Comparison of ENCODE assay signal across 9 cellular contexts in genomic region chr9:128159073-128159783, GRCh38. TPM values are rescaled to one million over a fixed set of nuclear protein-coding genes. Genes with fewer than 3 reads are reported as not detected.
DNase-seq lines count a peak whose midpoint lies in the region; ATAC-seq, FAIRE-seq and TF ChIP-seq lines count a peak whose summit lies in the region.
"Had no signal": no experiment of that assay in that cellular context is flagged by ENCODE, and none has a peak within 500 bp of the region (broad histone marks: within the 10 kb centered on the region; RNA-seq: fewer than 3 reads in every experiment).

No MANE protein-coding gene starts in this region.

- H3K27me3 ChIP-seq in DOHH2 (ENCODE audit: control insufficient read depth, low read length) (no peaks in the 10 kb centered on the region), H1 (replicated peaks in 1 of 4; ENCODE audit: control insufficient read depth in 3 of 4, extremely low read depth in 1 of 4, insufficient read depth in 3 of 4, low read length in 3 of 4) (no peaks in the 10 kb centered on the region; a peak in 1 of 7 replicates)

- TF ChIP-seq POLR2A in H1 (IDR thresholded peaks at IDR 0.05; ENCODE audit: control extremely low read depth in 1 of 2, low read depth in 2 of 2, low read length in 2 of 2): no peak

- WGBS in H1 (ENCODE audit: extremely low coverage in 1 of 2, insufficient coverage in 1 of 2, insufficient read length in 1 of 2, insufficient replicate concordance in 2 of 2, low coverage in 1 of 2, low lambda C conversion rate in 2 of 2, missing lambda C conversion rate in 1 of 2), 2 experiments: 71% methylated on average over 16 of the region's 19 CpGs; no CpG with 5 or more reads in 1 of the 2 experiments

- peak overlapping the region; percentile 93; the same call in 1 of the 2 replicates for H2BK5ac ChIP-seq in H1 (ENCODE audit: low read depth, low read length)

- H2BK20ac ChIP-seq in H1 (ENCODE audit: low read length): no peak overlapping the region

- H4K20me1 ChIP-seq in DOHH2 (ENCODE audit: control insufficient read depth, insufficient read depth, low read depth, low read length) (no peaks in the 10 kb centered on the region), H1 (replicated peaks in 1 of 2; ENCODE audit: control insufficient read depth in 1 of 2, insufficient read depth in 2 of 2, low read length in 2 of 2) (peaks cover 0 to 2% of the 10 kb centered on the region in 2 experiments)

- ATAC-seq in GM18909 (IDR thresholded peaks at IDR 0.05; ENCODE audit: poor library complexity, unreplicated experiment) (no peak), HG02870 (IDR thresholded peaks at IDR 0.05; ENCODE audit: unreplicated experiment) (no peak)

- no peak overlapping the region for H3K14ac ChIP-seq in H1 (ENCODE audit: insufficient read length)

- POLR2A ChIA-PET in activated CD4-positive, alpha-beta T cell treated with anti-CD3 and anti-CD28 coated beads, Interleukin-2, amount 10 ng/mL, durations not matched to agents 7 days and 5 days (lab: Charles Lee): no interaction called here
- POLR2A ChIA-PET in H1 (lab: Charles Lee; ENCODE audit: partially characterized antibody): interaction anchor here (0.7 to 5.1 kb wide), 16 partner anchors 9 to 164 kb away, joined by 3 to 21 read pairs (median 4); partner anchors contain the start of gene PTGES2

- peaks cover 3% of the 10 kb centered on the region; the same call in 1 of the 2 replicates for H3F3A ChIP-seq in DOHH2 (ENCODE audit: control insufficient read depth, insufficient read depth)

- no peak overlapping the region for H3K23ac ChIP-seq in H1 (ENCODE audit: insufficient read length)

- H3K4me3 ChIP-seq in DOHH2 (ENCODE audit: low read length): peak overlapping the region; percentile 78
- H3K4me3 ChIP-seq in H1 (ENCODE audit: extremely low read depth in 1 of 4, insufficient read depth in 2 of 4, low read depth in 3 of 4, low read length in 4 of 4): peak overlapping the region; percentile 29 to 60 (median 46); a peak in 7 of 8 replicates

- peaks cover 9% of the 10 kb centered on the region for H3K36me3 Mint-ChIP-seq in activated CD4-positive, alpha-beta T cell treated with anti-CD3 and anti-CD28 coated beads, Interleukin-2, amount 10 ng/mL, durations not matched to agents 7 days and 5 days (ENCODE audit: low read depth)
- H3K36me3 Mint-ChIP-seq in nephron (ENCODE audit: low read depth): peaks cover 12% of the 10 kb centered on the region

- peaks cover 11% of the 10 kb centered on the region for H3K79me2 ChIP-seq in DOHH2 (ENCODE audit: control insufficient read depth, low read length)
- H3K79me2 ChIP-seq in H1 (ENCODE audit: control insufficient read depth in 1 of 2, insufficient read depth in 2 of 2, low read length in 2 of 2): peaks cover 0 to 4% of the 10 kb centered on the region in 2 experiments; a peak in 1 of 4 replicates

- H4K91ac ChIP-seq in H1 (replicated peaks; ENCODE audit: insufficient read length, low read length): peak overlapping the region; percentile 98

- H3K4me1 ChIP-seq in DOHH2 (ENCODE audit: control insufficient read depth, low read length): peaks cover 14% of the 10 kb centered on the region
- H3K4me1 ChIP-seq in H1 (replicated peaks in 1 of 4; ENCODE audit: control insufficient read depth in 3 of 4, insufficient read depth in 4 of 4, low read length in 3 of 4): peaks cover 0 to 11% (median 1%) of the 10 kb centered on the region in 4 experiments; a peak in 4 of 7 replicates

- peak overlapping the region; percentile 67 for H4K5ac ChIP-seq in H1 (ENCODE audit: insufficient read length, low read depth, low read length)

- H3K27ac Mint-ChIP-seq in activated CD4-positive, alpha-beta T cell treated with anti-CD3 and anti-CD28 coated beads, Interleukin-2, amount 10 ng/mL, durations not matched to agents 7 days and 5 days: peak overlapping the region; percentile 95
- peak overlapping the region; percentile 48 to 66 (median 66) for H3K27ac Mint-ChIP-seq in nephron

- H4K8ac ChIP-seq in H1 (ENCODE audit: extremely low read depth, insufficient read depth, low read length): peak overlapping the region; percentile 90; the same call in 1 of the 2 replicates

- H3K27me3 Mint-ChIP-seq in activated CD4-positive, alpha-beta T cell treated with anti-CD3 and anti-CD28 coated beads, Interleukin-2, amount 10 ng/mL, durations not matched to agents 7 days and 5 days: peaks cover 4% of the 10 kb centered on the region
- H3K27me3 Mint-ChIP-seq in nephron (ENCODE audit: low read depth): no peaks in the 10 kb centered on the region

- no peak for TF ChIP-seq CTCF in DOHH2 (IDR thresholded peaks at IDR 0.05; ENCODE audit: low read depth, low read length, poor library complexity, severe bottlenecking)
- no peak for TF ChIP-seq CTCF in H1 (IDR thresholded peaks at IDR 0.05; ENCODE audit: control extremely low read depth in 1 of 3, insufficient read depth in 1 of 3, low read depth in 1 of 3, low read length in 3 of 3)
- TF ChIP-seq CTCF in nephron (IDR thresholded peaks at IDR 0.05; ENCODE audit: unreplicated experiment in 3 of 3): no peak

- CTCF ChIA-PET in activated CD4-positive, alpha-beta T cell treated with anti-CD3 and anti-CD28 coated beads, Interleukin-2, amount 10 ng/mL, durations not matched to agents 7 days and 5 days (lab: Charles Lee): interaction anchor here (0.7 to 1.3 kb wide), 6 partner anchors 10 to 84 kb away, joined by 3 to 5 read pairs (median 3); partner anchors contain the start of gene LCN2
- CTCF ChIA-PET in H1 (lab: Charles Lee; ENCODE audit: partially characterized antibody): interaction anchor here (1.1 to 3.4 kb wide), 8 partner anchors 9 to 41 kb away, joined by 3 to 15 read pairs (median 4); no protein-coding TSS in a partner anchor

- peak overlapping the region; percentile 82 for H2BK120ac ChIP-seq in H1 (replicated peaks; ENCODE audit: low read depth, low read length)

- H2AK5ac ChIP-seq in H1 (ENCODE audit: low read depth, low read length): peak overlapping the region; percentile 96; the same call in 1 of the 2 replicates

- H3K36me3 ChIP-seq in DOHH2 (ENCODE audit: control insufficient read depth, low read length) (peaks cover 24% of the 10 kb centered on the region), H1 (ENCODE audit: control insufficient read depth in 2 of 4, insufficient read depth in 4 of 4, low read length in 3 of 4) (peaks cover 0 to 16% (median 5%) of the 10 kb centered on the region in 4 experiments; a peak in 5 of 8 replicates)

- H3K56ac ChIP-seq in H1 (replicated peaks; ENCODE audit: insufficient read length, low read depth, low read length): no peak overlapping the region

- peaks cover 5% of the 10 kb centered on the region; the same call in 1 of the 2 replicates for H3K23me2 ChIP-seq in H1 (ENCODE audit: low read depth, low read length)

- FAIRE-seq in H1 (lab: Jason Lieb, UNC): no peak
- FAIRE-seq in urothelium cell line (lab: Jason Lieb, UNC): no peak

- peak overlapping the region; percentile 83 for H3K4me2 ChIP-seq in DOHH2 (ENCODE audit: low read length)
- peak overlapping the region; percentile 70 to 78 for H3K4me2 ChIP-seq in H1 (ENCODE audit: insufficient read depth in 1 of 2, low read depth in 2 of 2, low read length in 2 of 2)

- DNase-seq in Kasumi-1 (lab: John Stamatoyannopoulos, UW) (peak; percentile 90 to 94), H1 (ENCODE audit: low read depth in 1 of 2, low spot score in 2 of 2) (no peak), urothelium cell line (ENCODE audit: low spot score) (peak; percentile 46)
- DNase-seq in activated CD4-positive, alpha-beta T cell treated with anti-CD3 and anti-CD28 coated beads, Interleukin-2, amount 10 ng/mL, durations not matched to agents 7 days and 5 days: peak; percentile 75

- peak overlapping the region in 3 of 4 experiments; percentile 62 to 86 (median 66); a peak in 6 of 7 replicates for H3K9ac ChIP-seq in H1 (replicated peaks in 1 of 4; ENCODE audit: extremely low read depth in 1 of 4, low read depth in 3 of 4, low read length in 3 of 4)

- H3K9me2 ChIP-seq in DOHH2 (replicated peaks; ENCODE audit: control insufficient read depth, low read length): no peaks in the 10 kb centered on the region

- 0 out of 2 replicates have a peak overlapping the region, but pooled peaks have one; percentile 49 for H2AFZ ChIP-seq in H1 (ENCODE audit: low read length)

- H3K4ac ChIP-seq in H1 (replicated peaks; ENCODE audit: insufficient read length, low read depth, low read length): no peak overlapping the region

- H3K79me1 ChIP-seq in H1 (ENCODE audit: low read depth, low read length): 0 out of 2 replicates have a peak, but pooled peaks cover 8% of the 10 kb centered on the region

- H3K4me3 Mint-ChIP-seq in activated CD4-positive, alpha-beta T cell treated with anti-CD3 and anti-CD28 coated beads, Interleukin-2, amount 10 ng/mL, durations not matched to agents 7 days and 5 days: peak overlapping the region; percentile 79
- H3K4me3 Mint-ChIP-seq in nephron: peak overlapping the region; percentile 78 to 80 (median 79)

- peak overlapping the region; percentile 91 for H3K18ac ChIP-seq in H1 (ENCODE audit: extremely low read depth, low read length)

- H2BK15ac ChIP-seq in H1 (ENCODE audit: low read length): no peak overlapping the region

- H3K9me3 ChIP-seq in DOHH2 (ENCODE audit: control insufficient read depth, insufficient read depth, low read length): no peaks in the 10 kb centered on the region
- no peaks in the 10 kb centered on the region for H3K9me3 ChIP-seq in H1 (ENCODE audit: insufficient read depth in 2 of 2, low read depth in 1 of 2, low read length in 1 of 2)

- TF ChIP-seq EP300 in H1 (IDR thresholded peaks at IDR 0.05; ENCODE audit: borderline replicate concordance in 1 of 2, low read depth in 2 of 2, low read length in 2 of 2): no peak

- H3K4me1 Mint-ChIP-seq in activated CD4-positive, alpha-beta T cell treated with anti-CD3 and anti-CD28 coated beads, Interleukin-2, amount 10 ng/mL, durations not matched to agents 7 days and 5 days: peaks cover 27% of the 10 kb centered on the region
- peaks cover 4% of the 10 kb centered on the region for H3K4me1 Mint-ChIP-seq in nephron

- H3K9me3 Mint-ChIP-seq in activated CD4-positive, alpha-beta T cell treated with anti-CD3 and anti-CD28 coated beads, Interleukin-2, amount 10 ng/mL, durations not matched to agents 7 days and 5 days: no peaks in the 10 kb centered on the region
- H3K9me3 Mint-ChIP-seq in nephron: no peaks in the 10 kb centered on the region

- 0 out of 2 replicates have a peak overlapping the region, but pooled peaks have one; percentile 63 for H2BK12ac ChIP-seq in H1 (ENCODE audit: low read depth, low read length)

- H3K27ac ChIP-seq in DOHH2 (ENCODE audit: low read depth, low read length) (peak overlapping the region; percentile 62), H1 (ENCODE audit: low read depth, low read length) (peak overlapping the region; percentile 66)

- TF ChIP-seq RAD21 in H1 (IDR thresholded peaks at IDR 0.05 in 1 of 2, conservative IDR thresholded peaks at IDR 0.05 in 1 of 2; ENCODE audit: low read depth in 2 of 2, low read length in 2 of 2): no peak

RNA-seq across cellular contexts. Expression of gene BBLN, which starts 0.8 kb away (rescaled TPM):
- 10 to 100 TPM; 92.5 to 94.2 TPM for total RNA-seq in activated CD4-positive, alpha-beta T cell treated with anti-CD3 and anti-CD28 coated beads, Interleukin-2, amount 10 ng/mL, durations not matched to agents 7 days and 5 days
- total RNA-seq in H1 (2021; fragmentation: NEBNext Ultra II Directional; extraction: Animal tissue kit (Norgen Biotek cat#: 25700)): 63.1 and 66.4 TPM in 2 replicates
- 164 and 264 TPM in 2 replicates for polyA plus RNA-seq in H1 (2011; rRNA removed)
- polyA plus RNA-seq in H1 (2011; cell fraction: cytosol; rRNA removed): 116 TPM
- 130 TPM for polyA plus RNA-seq in H1 (2011; cell fraction: nucleus; rRNA removed)
- 55.4 to 92.3 TPM (median 90.9 TPM) in 4 replicates for polyA plus RNA-seq in H1 (2012, experiment 1 of 2)
- 146 TPM for polyA plus RNA-seq in H1 (2012, experiment 2 of 2)
- 82.3 TPM for polyA plus RNA-seq in H1 (2013, experiment 1 of 2)
- 81.6 TPM for polyA plus RNA-seq in H1 (2013, experiment 2 of 2)
- 11.2 and 14.2 TPM in 2 replicates for polyA minus RNA-seq in H1 (2011; rRNA and poly(A)+ RNA removed)
- 40.3 TPM for polyA minus RNA-seq in H1 (2011; cell fraction: cytosol; rRNA and poly(A)+ RNA removed)
- polyA minus RNA-seq in H1 (2011; cell fraction: nucleus; rRNA and poly(A)+ RNA removed): 35.9 TPM

RNA-seq across cellular contexts. Expression of gene LCN2, which starts 10.0 kb away (rescaled TPM):
- not detected for total RNA-seq in activated CD4-positive, alpha-beta T cell treated with anti-CD3 and anti-CD28 coated beads, Interleukin-2, amount 10 ng/mL, durations not matched to agents 7 days and 5 days
- total RNA-seq in H1 (2021; fragmentation: NEBNext Ultra II Directional; extraction: Animal tissue kit (Norgen Biotek cat#: 25700)): 1.1 and 1.4 TPM in 2 replicates
- 1.6 TPM in 2 replicates for polyA plus RNA-seq in H1 (2011; rRNA removed)
- polyA plus RNA-seq in H1 (2011; cell fraction: cytosol; rRNA removed): 0.93 TPM
- 2.2 TPM for polyA plus RNA-seq in H1 (2011; cell fraction: nucleus; rRNA removed)
- 0.75 to 1.4 TPM (median 1.2 TPM) in 4 replicates for polyA plus RNA-seq in H1 (2012, experiment 1 of 2)
- 0.84 TPM for polyA plus RNA-seq in H1 (2012, experiment 2 of 2)
- 1.1 TPM for polyA plus RNA-seq in H1 (2013, experiment 1 of 2)
- 1.4 TPM for polyA plus RNA-seq in H1 (2013, experiment 2 of 2)
- polyA minus RNA-seq in H1 (2011; rRNA and poly(A)+ RNA removed): not detected in 2 replicates
- not detected for polyA minus RNA-seq in H1 (2011; cell fraction: cytosol; rRNA and poly(A)+ RNA removed)
- not detected for polyA minus RNA-seq in H1 (2011; cell fraction: nucleus; rRNA and poly(A)+ RNA removed)
- total RNA-seq: HT1080 had no signal

RNA-seq across cellular contexts. Expression of gene PTGES2, which starts 31.7 kb away (rescaled TPM):
- total RNA-seq in activated CD4-positive, alpha-beta T cell treated with anti-CD3 and anti-CD28 coated beads, Interleukin-2, amount 10 ng/mL, durations not matched to agents 7 days and 5 days: 10 to 100 TPM; 57.2 to 59.9 TPM
- total RNA-seq in H1 (2021; fragmentation: NEBNext Ultra II Directional; extraction: Animal tissue kit (Norgen Biotek cat#: 25700)): 76.9 and 81.2 TPM in 2 replicates
- 80.7 and 119 TPM in 2 replicates for polyA plus RNA-seq in H1 (2011; rRNA removed)
- polyA plus RNA-seq in H1 (2011; cell fraction: cytosol; rRNA removed): 104 TPM
- polyA plus RNA-seq in H1 (2011; cell fraction: nucleus; rRNA removed): 242 TPM
- polyA plus RNA-seq in H1 (2012, experiment 1 of 2): 50.2 to 79.0 TPM (median 72.3 TPM) in 4 replicates
- 60.0 TPM for polyA plus RNA-seq in H1 (2012, experiment 2 of 2)
- polyA plus RNA-seq in H1 (2013, experiment 1 of 2): 52.2 TPM
- polyA plus RNA-seq in H1 (2013, experiment 2 of 2): 49.8 TPM
- polyA minus RNA-seq in H1 (2011; rRNA and poly(A)+ RNA removed): 61.8 and 72.7 TPM in 2 replicates
- 58.8 TPM for polyA minus RNA-seq in H1 (2011; cell fraction: cytosol; rRNA and poly(A)+ RNA removed)
- 65.8 TPM for polyA minus RNA-seq in H1 (2011; cell fraction: nucleus; rRNA and poly(A)+ RNA removed)

RNA-seq across cellular contexts. Expression of gene CIZ1, which starts 32.1 kb away (rescaled TPM):
- 100 to 1,000 TPM; 128 to 129 TPM for total RNA-seq in activated CD4-positive, alpha-beta T cell treated with anti-CD3 and anti-CD28 coated beads, Interleukin-2, amount 10 ng/mL, durations not matched to agents 7 days and 5 days
- total RNA-seq in H1 (2021; fragmentation: NEBNext Ultra II Directional; extraction: Animal tissue kit (Norgen Biotek cat#: 25700)): 103 and 107 TPM in 2 replicates
- polyA plus RNA-seq in H1 (2011; rRNA removed): 66.0 and 87.0 TPM in 2 replicates
- polyA plus RNA-seq in H1 (2011; cell fraction: cytosol; rRNA removed): 40.7 TPM
- 107 TPM for polyA plus RNA-seq in H1 (2011; cell fraction: nucleus; rRNA removed)
- 80.8 to 92.5 TPM (median 90.4 TPM) in 4 replicates for polyA plus RNA-seq in H1 (2012, experiment 1 of 2)
- polyA plus RNA-seq in H1 (2012, experiment 2 of 2): 78.0 TPM
- polyA plus RNA-seq in H1 (2013, experiment 1 of 2): 77.5 TPM
- polyA plus RNA-seq in H1 (2013, experiment 2 of 2): 83.3 TPM
- polyA minus RNA-seq in H1 (2011; rRNA and poly(A)+ RNA removed): 38.7 and 39.7 TPM in 2 replicates
- polyA minus RNA-seq in H1 (2011; cell fraction: cytosol; rRNA and poly(A)+ RNA removed): 51.8 TPM
- 36.3 TPM for polyA minus RNA-seq in H1 (2011; cell fraction: nucleus; rRNA and poly(A)+ RNA removed)

RNA-seq across cellular contexts. Expression of gene DNM1, which starts 44.0 kb away (rescaled TPM):
- 1 to 10 TPM in 1 of 2 experiments, under 1 TPM in 1; 0.60 to 1.0 TPM for total RNA-seq in activated CD4-positive, alpha-beta T cell treated with anti-CD3 and anti-CD28 coated beads, Interleukin-2, amount 10 ng/mL, durations not matched to agents 7 days and 5 days
- total RNA-seq in H1 (2021; fragmentation: NEBNext Ultra II Directional; extraction: Animal tissue kit (Norgen Biotek cat#: 25700)): 43.7 and 62.7 TPM in 2 replicates
- polyA plus RNA-seq in H1 (2011; rRNA removed): 34.3 and 55.4 TPM in 2 replicates
- polyA plus RNA-seq in H1 (2011; cell fraction: cytosol; rRNA removed): 38.5 TPM
- polyA plus RNA-seq in H1 (2011; cell fraction: nucleus; rRNA removed): 182 TPM
- 63.2 to 75.1 TPM (median 67.5 TPM) in 4 replicates for polyA plus RNA-seq in H1 (2012, experiment 1 of 2)
- 27.0 TPM for polyA plus RNA-seq in H1 (2012, experiment 2 of 2)
- polyA plus RNA-seq in H1 (2013, experiment 1 of 2): 35.2 TPM
- 29.3 TPM for polyA plus RNA-seq in H1 (2013, experiment 2 of 2)
- 80.1 and 86.2 TPM in 2 replicates for polyA minus RNA-seq in H1 (2011; rRNA and poly(A)+ RNA removed)
- 43.2 TPM for polyA minus RNA-seq in H1 (2011; cell fraction: cytosol; rRNA and poly(A)+ RNA removed)
- polyA minus RNA-seq in H1 (2011; cell fraction: nucleus; rRNA and poly(A)+ RNA removed): 108 TPM

Comparison
In these comparisons a context has a peak if more than half of its experiments do, and no peak if none do; other contexts are left out.
1. DNase-seq: peak in Kasumi-1 (2 of 2), activated CD4-positive, alpha-beta T cell treated with anti-CD3 and anti-CD28 coated beads, Interleukin-2, amount 10 ng/mL, durations not matched to agents 7 days and 5 days (single experiment) and urothelium cell line (single experiment); none in H1 (0 of 2).